Comparison of ENCODE assay signal across 9 cellular contexts in the genomic region with DNA sequence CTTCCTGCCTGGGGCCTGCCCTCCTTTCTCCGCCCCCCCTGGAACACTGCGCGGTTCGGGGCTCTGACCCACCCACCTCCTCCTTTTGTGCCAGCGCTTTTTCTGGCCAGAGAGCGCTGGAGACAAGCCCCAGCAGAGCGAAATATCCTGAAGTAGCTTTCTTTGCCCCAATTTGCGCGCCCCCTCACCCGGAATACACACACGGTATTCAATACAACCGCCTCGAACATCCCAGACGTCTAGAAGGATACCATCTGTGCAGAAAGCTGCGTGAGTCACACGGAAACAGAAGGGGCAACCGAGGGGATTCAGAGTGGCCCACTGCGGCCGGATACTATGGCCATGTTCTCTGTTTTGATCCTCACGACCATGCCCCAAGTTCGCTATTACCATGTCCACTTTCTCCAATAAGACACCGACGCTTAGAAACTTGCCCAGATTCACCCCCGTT. TPM values are rescaled to one million over a fixed set of nuclear protein-coding genes. Genes with fewer than 3 reads are reported as not detected.
DNase-seq lines count a peak whose midpoint lies in the region; ATAC-seq and TF ChIP-seq lines count a peak whose summit lies in the region.
"Had no signal": no experiment of that assay in that cellular context is flagged by ENCODE, and none has a peak within 500 bp of the region (broad histone marks: within the 10 kb centered on the region; RNA-seq: fewer than 3 reads in every experiment).

No MANE protein-coding gene starts in this region.

- H3K27ac Mint-ChIP-seq in neural progenitor cell, result no peak overlapping the region

- peaks cover 23% of the 10 kb centered on the region for H3K27me3 ChIP-seq in BE2C
- peaks cover 46% of the 10 kb centered on the region for H3K27me3 ChIP-seq in neural progenitor cell

- DNase-seq in BE2C (no peak), RWPE1 (ENCODE audit: low spot score) (peak; percentile 5), fibroblast of mammary gland (ENCODE audit: low read depth) (peak; percentile 65), neural progenitor cell (ENCODE audit: low spot score) (no peak), SW 1271 (lab: John Stamatoyannopoulos, UW) (no peak)

- H3K4me1 ChIP-seq in BE2C, result no peaks in the 10 kb centered on the region
- H3K4me1 ChIP-seq in neural progenitor cell, result no peaks in the 10 kb centered on the region

- peak overlapping the region; percentile 76 for H3K4me2 ChIP-seq in neural progenitor cell

- H3K36me3 ChIP-seq in BE2C, result no peaks in the 10 kb centered on the region
- no peaks in the 10 kb centered on the region for H3K36me3 ChIP-seq in neural progenitor cell

- ATAC-seq in HG03457 (IDR thresholded peaks at IDR 0.05; ENCODE audit: unreplicated experiment) (no peak), GM19395 (IDR thresholded peaks at IDR 0.05; ENCODE audit: unreplicated experiment) (no peak), HG03139 (IDR thresholded peaks at IDR 0.05; ENCODE audit: unreplicated experiment) (no peak)

- no peaks in the 10 kb centered on the region for H4K20me1 ChIP-seq in neural progenitor cell (ENCODE audit: low read depth)

- no peaks in the 10 kb centered on the region for H3F3A ChIP-seq in neural progenitor cell (ENCODE audit: low read depth)

- peaks cover 6% of the 10 kb centered on the region for H3K9me3 Mint-ChIP-seq in neural progenitor cell

- no peaks in the 10 kb centered on the region for H3K36me3 Mint-ChIP-seq in neural progenitor cell

- H3K9me3 ChIP-seq in BE2C, result no peaks in the 10 kb centered on the region
- no peaks in the 10 kb centered on the region for H3K9me3 ChIP-seq in neural progenitor cell (ENCODE audit: low read depth)

- POLR2A ChIA-PET in RWPE1 (lab: Yijun Ruan, JAX; ENCODE audit: low non-redundant PET), result no interaction called here

- peaks cover 13% of the 10 kb centered on the region for H3K27me3 Mint-ChIP-seq in neural progenitor cell (ENCODE audit: insufficient read depth, low read depth)

- peak overlapping the region; percentile 51 for H3K4me3 ChIP-seq in BE2C (ENCODE audit: low read depth, low read length)
- H3K4me3 ChIP-seq in fibroblast of mammary gland (ENCODE audit: control insufficient read depth, low read depth, low read length), result peak overlapping the region; percentile 82
- peak overlapping the region; percentile 52 for H3K4me3 ChIP-seq in neural progenitor cell

- CTCF ChIA-PET in RWPE1 (lab: Yijun Ruan, JAX), result no interaction called here

- TF ChIP-seq CTCF in BE2C (IDR thresholded peaks at IDR 0.05; ENCODE audit: low read depth, low read length) (no peak), RWPE1 (conservative IDR thresholded peaks at IDR 0.05; ENCODE audit: low read depth) (no peak), fibroblast of mammary gland (conservative IDR thresholded peaks at IDR 0.05; ENCODE audit: control insufficient read depth, insufficient read depth, low read depth, low read length) (no peak), neural progenitor cell (IDR thresholded peaks at IDR 0.05) (no peak)

- peak overlapping the region; percentile 92 for H2AFZ ChIP-seq in neural progenitor cell (replicated peaks)

- H3K4me1 Mint-ChIP-seq in neural progenitor cell, result peaks cover 3% of the 10 kb centered on the region

- no peak overlapping the region for H3K9ac ChIP-seq in neural progenitor cell

- H3K27ac ChIP-seq in RWPE1 (no peak overlapping the region), neural progenitor cell (no peak overlapping the region)
- H3K27ac ChIP-seq: epithelial cell of prostate had no signal

- H3K79me2 ChIP-seq in neural progenitor cell (ENCODE audit: low read depth), result no peaks in the 10 kb centered on the region

- H3K4me3 Mint-ChIP-seq in neural progenitor cell, result peak overlapping the region; percentile 86

RNA-seq across cellular contexts. Expression of a gene that starts 0.3 kb away (rescaled TPM):
- polyA plus RNA-seq in BE2C (2012; ENCODE audit: insufficient read depth, insufficient read length, low read depth), result not detected
- total RNA-seq in neural progenitor cell (ENCODE audit: low replicate concordance), result 3.2 and 4.8 TPM in 2 replicates

Comparison
In these comparisons a context has a peak if more than half of its experiments do, and no peak if none do; other contexts are left out.
1. DNase-seq: peak in RWPE1 (single experiment) and fibroblast of mammary gland (single experiment); none in BE2C (single experiment), neural progenitor cell (single experiment) and SW 1271 (0 of 2).
2. Peak in every context shown above with its lines, with median percentiles within 50 percentile points of each other: H3K4me3 ChIP-seq.